In the genomic region with DNA sequence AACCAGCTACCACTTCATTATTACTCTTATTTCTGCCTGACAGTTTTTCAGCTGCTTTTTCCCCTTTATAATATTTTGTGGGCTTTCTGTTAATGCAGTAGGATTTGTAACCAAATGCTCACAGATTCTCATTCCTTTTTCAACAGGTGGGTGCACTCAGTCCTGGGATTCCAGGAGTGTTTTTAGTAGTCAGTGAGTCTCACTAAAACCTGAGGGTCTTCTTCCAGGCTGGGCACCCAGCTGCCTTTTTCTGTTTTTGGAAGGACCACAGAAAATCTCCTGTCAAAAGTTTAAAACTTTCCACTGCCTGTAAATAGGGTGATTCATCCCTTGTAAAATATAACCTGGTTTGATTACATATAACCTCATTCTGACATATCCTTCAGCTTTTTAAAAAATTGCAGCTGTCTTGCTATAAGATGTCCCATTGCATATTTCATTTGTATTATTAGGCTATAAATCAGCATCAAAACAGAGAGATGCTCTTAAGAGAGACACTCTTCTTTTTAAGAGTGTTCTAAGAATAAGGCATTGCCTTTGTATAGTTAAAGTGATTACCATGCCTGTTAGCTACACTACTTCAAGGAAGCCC, we compare ENCODE assay signal across 29 cellular contexts.
"Had no signal": no experiment of that assay in that cellular context is flagged by ENCODE, and none has a peak within 500 bp of the region (broad histone marks: within the 10 kb centered on the region; RNA-seq: fewer than 3 reads in every experiment).

No MANE protein-coding gene starts in this region.

- H3K9me3 ChIP-seq: breast epithelium, heart left ventricle, right atrium auricular region, stomach, thyroid gland, upper lobe of left lung had no signal

- H3K4me3 ChIP-seq: breast epithelium, heart left ventricle, right atrium auricular region, stomach, thyroid gland, upper lobe of left lung had no signal

- H3K4me1 ChIP-seq: breast epithelium, foreskin keratinocyte, heart left ventricle, parathyroid adenoma, right atrium auricular region, thyroid gland, upper lobe of left lung had no signal

- H3K27me3 ChIP-seq: breast epithelium, heart left ventricle, right atrium auricular region, stomach, thyroid gland, upper lobe of left lung had no signal

- ATAC-seq: activated CD4-positive, CD25-positive, alpha-beta regulatory T cell treated with anti-CD3 and anti-CD28 coated beads, Interleukin-2, amount 50 U/mL, for 24 hours; activated naive CD8-positive, alpha-beta T cell treated with anti-CD3 and anti-CD28 coated beads, Interleukin-2, amount 50 U/mL, for 24 hours; activated T-cell treated with anti-CD3 and anti-CD28 coated beads, Interleukin-2, amount 50 U/mL, for 4 hours; activated T-helper 17 cell treated with anti-CD3 and anti-CD28 coated beads, Interleukin-2, amount 50 U/mL, for 72 hours; esophagus mucosa; foreskin keratinocyte; heart left ventricle; naive thymus-derived CD4-positive, alpha-beta T cell; stimulated activated naive B cell treated with anti-CD40 and anti-IgM and Interleukin-4, amounts not matched to agents 10 μg/mL and 1 μg/mL and 100 μg/mL, for 72 hours had no signal

- DNase-seq: activated CD4-positive, alpha-beta memory T cell treated with anti-CD3 and anti-CD28 coated beads, Interleukin-2, amount 10 ng/mL, durations not matched to agents 7 days and 5 days; activated CD4-positive, alpha-beta T cell treated with anti-CD3 and anti-CD28 coated beads, Interleukin-2, amount 10 ng/mL, durations not matched to agents 7 days and 5 days; activated gamma-delta T cell treated with Interleukin-2 at 50 U/mL for 16 hours; activated naive CD8-positive, alpha-beta T cell treated with anti-CD3 and anti-CD28 coated beads, Interleukin-2, amount 50 U/mL, for 24 hours; activated T-cell treated with anti-CD3 and anti-CD28 coated beads, Interleukin-2, amount 50 U/mL, for 4 hours; amygdala; central memory CD4-positive, alpha-beta T cell; endodermal cell; foreskin keratinocyte; heart left ventricle; hypothalamus; immature natural killer cell; midbrain; naive thymus-derived CD4-positive, alpha-beta T cell; occipital lobe; stimulated activated CD4-positive, alpha-beta T cell treated with anti-CD3 and anti-CD28 coated beads, Interleukin-15, amount 100 ng/mL, for 24 hours; stimulated activated CD4-positive, alpha-beta T cell treated with anti-CD3 and anti-CD28 coated beads, Interleukin-2, amount 100 ng/mL, for 24 hours; stimulated activated naive B cell treated with anti-CD40 and anti-IgM and Interleukin-4, amounts not matched to agents 10 μg/mL and 1 μg/mL and 100 μg/mL, for 72 hours; stomach; T1000; thyroid gland; upper lobe of left lung; WERI-Rb-1 had no signal

- H3K27ac ChIP-seq: breast epithelium, foreskin keratinocyte, heart left ventricle, parathyroid adenoma, right atrium auricular region, stomach, thyroid gland, upper lobe of left lung, WERI-Rb-1 had no signal

- H3K36me3 ChIP-seq: breast epithelium, heart left ventricle, right atrium auricular region, stomach, thyroid gland, upper lobe of left lung, WERI-Rb-1 had no signal
